ENCODE assay signal across 16 cellular contexts in the genomic region with DNA sequence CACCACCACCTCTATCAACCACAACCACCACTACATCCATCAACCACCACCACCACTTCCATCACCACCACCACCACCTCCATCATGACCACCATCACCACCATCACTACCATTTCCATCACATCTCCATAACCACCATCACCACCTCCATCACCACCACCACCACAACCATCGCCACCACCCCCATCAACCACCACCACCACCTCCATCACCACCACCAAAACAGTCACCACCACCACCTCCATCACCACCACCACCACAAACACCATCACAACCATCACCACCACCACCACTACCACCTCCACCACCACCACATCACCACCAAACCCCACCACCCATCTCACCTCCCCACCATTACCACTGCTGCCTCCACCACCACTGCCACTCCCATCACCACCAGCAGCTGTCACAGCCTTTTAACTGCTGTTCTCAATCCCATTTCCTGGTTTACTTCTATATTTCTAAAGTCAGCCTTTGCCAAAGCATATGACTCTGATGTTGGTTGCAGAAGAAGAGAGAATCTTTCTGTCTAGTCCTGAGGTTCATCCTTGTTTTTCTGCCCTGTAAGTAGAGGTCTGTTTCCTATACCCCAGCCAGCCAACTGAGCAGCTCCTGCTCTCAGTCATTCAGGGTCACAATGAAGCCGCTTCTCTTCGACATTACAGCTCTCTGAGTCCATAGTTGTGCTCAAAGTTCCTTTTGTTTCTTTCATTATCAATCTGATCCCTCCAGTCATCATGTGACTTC. TPM values are rescaled to one million over a fixed set of nuclear protein-coding genes. Genes with fewer than 3 reads are reported as not detected.
DNase-seq lines count a peak whose midpoint lies in the region; ATAC-seq and TF ChIP-seq lines count a peak whose summit lies in the region.
"Had no signal": no experiment of that assay in that cellular context is flagged by ENCODE, and none has a peak within 500 bp of the region (broad histone marks: within the 10 kb centered on the region; RNA-seq: fewer than 3 reads in every experiment).

No MANE protein-coding gene starts in this region.

- H3K36me3 ChIP-seq in CD4-positive, CD25-positive, alpha-beta regulatory T cell (ENCODE audit: control insufficient read depth, insufficient read depth, low read length) = no peaks in the 10 kb centered on the region
- H3K36me3 ChIP-seq in IMR-90 (ENCODE audit: control insufficient read depth, insufficient read depth, low read length) = no peaks in the 10 kb centered on the region
- H3K36me3 ChIP-seq in endodermal cell (ENCODE audit: control insufficient read depth, insufficient read depth, low read length) = no peaks in the 10 kb centered on the region
- H3K36me3 ChIP-seq: vagina had no signal

- H2BK15ac ChIP-seq in IMR-90 (ENCODE audit: low read depth, low read length) = peak overlapping the region; percentile 88; the same call in 2 of the 3 replicates

- no peak for ATAC-seq in CD4-positive, CD25-positive, alpha-beta regulatory T cell (ENCODE audit: low read depth in 2 of 2)
- no peak for ATAC-seq in IMR-90 (ENCODE audit: low read depth)
- ATAC-seq in natural killer cell = peak; percentile 24 to 54 (median 50)
- ATAC-seq: esophagus mucosa had no signal

- H3K9me1 ChIP-seq in IMR-90 (ENCODE audit: insufficient read depth, low read length) = peaks cover 6% of the 10 kb centered on the region; the same call in 1 of the 2 replicates

- dilution Hi-C loops in IMR-90 (cut with HindIII; ENCODE audit: low sequenced_read_pairs, unreplicated experiment) = no loop called here

- TF ChIP-seq CTCF in IMR-90 (conservative IDR thresholded peaks at IDR 0.05; ENCODE audit: low read depth, low read length) = no peak
- no peak for TF ChIP-seq CTCF in natural killer cell (IDR thresholded peaks at IDR 0.05)
- no peak for TF ChIP-seq CTCF in endodermal cell (conservative IDR thresholded peaks at IDR 0.05)

- intact Hi-C loops in IMR-90 (cut with micrococcal nuclease) = no loop called here
- intact Hi-C loops in natural killer cell (cut with micrococcal nuclease) = loop anchor here (5.0 kb wide), 1 partner anchor 173 kb away; a partner anchor contains a TSS

- H2AFZ ChIP-seq in IMR-90 (replicated peaks; ENCODE audit: low read length, poor library complexity) = peak overlapping the region; percentile 29

- H3K4ac ChIP-seq in IMR-90 (ENCODE audit: low read depth, low read length) = peak overlapping the region; percentile 57

- peaks cover 22% of the 10 kb centered on the region for H3K27me3 Mint-ChIP-seq in CD4-positive, CD25-positive, alpha-beta regulatory T cell
- H3K27me3 Mint-ChIP-seq in activated naive CD8-positive, alpha-beta T cell treated with anti-CD3 and anti-CD28 coated beads for 36 hours = peaks cover 34% of the 10 kb centered on the region
- peaks cover 0 to 12% of the 10 kb centered on the region in 2 donors for H3K27me3 Mint-ChIP-seq in natural killer cell (ENCODE audit: low read depth in 2 of 2)
- no peaks in the 10 kb centered on the region for H3K27me3 Mint-ChIP-seq in endodermal cell (ENCODE audit: insufficient read depth)

- in situ Hi-C loops in IMR-90 (cut with MboI; ENCODE audit: low sequenced_read_pairs) = no loop called here

- H3K27me3 ChIP-seq in CD4-positive, CD25-positive, alpha-beta regulatory T cell (ENCODE audit: control insufficient read depth, insufficient read depth, low read length) = peaks cover 2% of the 10 kb centered on the region
- H3K27me3 ChIP-seq in IMR-90 (ENCODE audit: control insufficient read depth, insufficient read depth, low read length) = no peaks in the 10 kb centered on the region
- no peaks in the 10 kb centered on the region for H3K27me3 ChIP-seq in endodermal cell (ENCODE audit: control insufficient read depth, insufficient read depth, low read length, poor library complexity, severe bottlenecking)
- H3K27me3 ChIP-seq: vagina had no signal

- BruUV-seq in IMR-90 (replicated peaks; lab: Mats Ljungman, UMichigan) = no TSS peak

- no peak overlapping the region for H3K27ac ChIP-seq in CD4-positive, CD25-positive, alpha-beta regulatory T cell (ENCODE audit: insufficient read depth, low read length, poor library complexity, severe bottlenecking)
- H3K27ac ChIP-seq in IMR-90 (ENCODE audit: insufficient read depth, low read length) (no peak overlapping the region), endodermal cell (ENCODE audit: low read depth, low read length) (no peak overlapping the region)
- H3K27ac ChIP-seq: vagina, VCaP had no signal

- peak overlapping the region in 1 of 3 donors; percentile 58 for H3K27ac Mint-ChIP-seq in CD4-positive, CD25-positive, alpha-beta regulatory T cell
- H3K27ac Mint-ChIP-seq in activated naive CD8-positive, alpha-beta T cell treated with anti-CD3 and anti-CD28 coated beads for 36 hours = peak overlapping the region; percentile 18
- H3K27ac Mint-ChIP-seq in natural killer cell (peak overlapping the region; percentile 73 to 83), endodermal cell (no peak overlapping the region)

- H3K36me3 Mint-ChIP-seq in CD4-positive, CD25-positive, alpha-beta regulatory T cell = no peaks in the 10 kb centered on the region
- peaks cover 5% of the 10 kb centered on the region for H3K36me3 Mint-ChIP-seq in activated naive CD8-positive, alpha-beta T cell treated with anti-CD3 and anti-CD28 coated beads for 36 hours
- H3K36me3 Mint-ChIP-seq in natural killer cell = no peaks in the 10 kb centered on the region
- no peaks in the 10 kb centered on the region for H3K36me3 Mint-ChIP-seq in endodermal cell (ENCODE audit: low read depth)

- H3K79me1 ChIP-seq in IMR-90 (ENCODE audit: low read depth in 1 of 2, low read length in 2 of 2) = no peaks in the 10 kb centered on the region; a peak in 1 of 4 replicates

- no peaks in the 10 kb centered on the region for H3K4me1 ChIP-seq in CD4-positive, CD25-positive, alpha-beta regulatory T cell (ENCODE audit: control insufficient read depth, insufficient read depth, low read length, poor library complexity, severe bottlenecking)
- H3K4me1 ChIP-seq in IMR-90 (ENCODE audit: control insufficient read depth, insufficient read depth, low read length) (peaks cover 13% of the 10 kb centered on the region), endodermal cell (ENCODE audit: control insufficient read depth, insufficient read depth, low read length) (no peaks in the 10 kb centered on the region)
- H3K4me1 ChIP-seq: vagina had no signal

- peak overlapping the region; percentile 100 for H2BK5ac ChIP-seq in IMR-90 (ENCODE audit: low read depth, low read length, poor library complexity, severe bottlenecking)

- no peak for TF ChIP-seq RAD21 in IMR-90 (IDR thresholded peaks at IDR 0.05; ENCODE audit: low read length)

- H3K9me3 ChIP-seq in CD4-positive, CD25-positive, alpha-beta regulatory T cell (ENCODE audit: control insufficient read depth in 2 of 2, low read length in 2 of 2) = no peaks in the 10 kb centered on the region
- H3K9me3 ChIP-seq in IMR-90 (ENCODE audit: control insufficient read depth, insufficient read depth, low read length) = no peaks in the 10 kb centered on the region
- H3K9me3 ChIP-seq in endodermal cell (ENCODE audit: control insufficient read depth, low read length) = no peaks in the 10 kb centered on the region
- H3K9me3 ChIP-seq: vagina had no signal

- no peak overlapping the region for H3K56ac ChIP-seq in IMR-90 (ENCODE audit: extremely low read depth, insufficient read depth, low read length)

- H2BK120ac ChIP-seq in IMR-90 (ENCODE audit: low read depth, low read length) = peak overlapping the region; percentile 79

- no peaks in the 10 kb centered on the region; the same call in 1 of the 2 replicates for H4K20me1 ChIP-seq in IMR-90 (ENCODE audit: insufficient read depth, low read length)

- no peak overlapping the region for H2AK9ac ChIP-seq in IMR-90 (replicated peaks; ENCODE audit: low read depth, low read length, poor library complexity)

- CTCF ChIA-PET in IMR-90 (lab: Yijun Ruan, JAX) = interaction anchor here (1.2 kb wide), 1 partner anchor 93 kb away, joined by 4 read pairs; no protein-coding TSS in a partner anchor

- peak overlapping the region; percentile 43 to 80 (median 57) for H3K4me3 Mint-ChIP-seq in CD4-positive, CD25-positive, alpha-beta regulatory T cell
- peak overlapping the region; percentile 43 for H3K4me3 Mint-ChIP-seq in activated naive CD8-positive, alpha-beta T cell treated with anti-CD3 and anti-CD28 coated beads for 36 hours
- H3K4me3 Mint-ChIP-seq in natural killer cell (peak overlapping the region; percentile 62), endodermal cell (no peak overlapping the region)

- peaks cover 0 to 5% (median 0%) of the 10 kb centered on the region in 7 donors for H3K9me3 Mint-ChIP-seq in CD4-positive, CD25-positive, alpha-beta regulatory T cell
- H3K9me3 Mint-ChIP-seq in activated naive CD8-positive, alpha-beta T cell treated with anti-CD3 and anti-CD28 coated beads for 36 hours = peaks cover 7% of the 10 kb centered on the region
- H3K9me3 Mint-ChIP-seq in natural killer cell = peaks cover 6 to 7% of the 10 kb centered on the region in 2 donors
- no peaks in the 10 kb centered on the region for H3K9me3 Mint-ChIP-seq in endodermal cell

- POLR2A ChIA-PET in IMR-90 (lab: Charles Lee; ENCODE audit: unreplicated experiment) = no interaction called here

- peaks cover 0 to 16% (median 11%) of the 10 kb centered on the region in 4 donors for H3K4me1 Mint-ChIP-seq in CD4-positive, CD25-positive, alpha-beta regulatory T cell
- H3K4me1 Mint-ChIP-seq in activated naive CD8-positive, alpha-beta T cell treated with anti-CD3 and anti-CD28 coated beads for 36 hours = peaks cover 13% of the 10 kb centered on the region
- H3K4me1 Mint-ChIP-seq in natural killer cell (peaks cover 12 to 16% of the 10 kb centered on the region in 2 donors), endodermal cell (no peaks in the 10 kb centered on the region)

- H4K5ac ChIP-seq in IMR-90 (ENCODE audit: low read depth, low read length) = peak overlapping the region; percentile 78; the same call in 1 of the 2 replicates

- H3K9ac ChIP-seq in IMR-90 (ENCODE audit: low read depth, low read length) (no peak overlapping the region), endodermal cell (ENCODE audit: extremely low read depth, low read length, poor library complexity, severe bottlenecking) (no peak overlapping the region)

- peak overlapping the region; percentile 70; the same call in 1 of the 2 replicates for H4K91ac ChIP-seq in IMR-90 (ENCODE audit: insufficient read depth, low read depth, low read length)

- H4K8ac ChIP-seq in IMR-90 (ENCODE audit: low read depth in 2 of 2, low read length in 2 of 2) = peak overlapping the region; percentile 29 to 43; a peak in 2 of 4 replicates

- H3K4me2 ChIP-seq in IMR-90 (ENCODE audit: low read depth, low read length) = no peak overlapping the region

- peak overlapping the region; percentile 70 for H3K4me3 ChIP-seq in CD4-positive, CD25-positive, alpha-beta regulatory T cell (ENCODE audit: low read depth, low read length)
- H3K4me3 ChIP-seq in IMR-90 (ENCODE audit: insufficient read depth, low read depth, low read length) (no peak overlapping the region), endodermal cell (ENCODE audit: low read length) (no peak overlapping the region)
- H3K4me3 ChIP-seq: vagina had no signal

- peak overlapping the region; percentile 86 for H3K18ac ChIP-seq in IMR-90 (ENCODE audit: low read depth, low read length)

- WGBS in IMR-90 (ENCODE audit: extremely low coverage in 2 of 2, insufficient read length in 1 of 2), 2 experiments = 95% methylated on average over 2 of the region's 3 CpGs; no CpG with 5 or more reads in 1 of the 2 experiments
- 92% methylated on average over 2 of the region's 3 CpGs; no CpG with 5 or more reads in 1 of the 2 experiments for WGBS in endodermal cell (ENCODE audit: insufficient coverage in 1 of 2, insufficient read length in 1 of 2), 2 experiments

- peak in 1 of 3 donors; percentile 12 for DNase-seq in CD4-positive, CD25-positive, alpha-beta regulatory T cell
- DNase-seq in IMR-90 (no peak), natural killer cell (peak; percentile 27), NCI-H69 (lab: John Stamatoyannopoulos, UW) (no peak), endodermal cell (no peak), NOMO-1 treated with dmso at 0.1 percent for 144 hours (lab: John Stamatoyannopoulos, UW; ENCODE audit: unreplicated experiment) (no peak)
- no peak for DNase-seq in activated naive CD8-positive, alpha-beta T cell treated with anti-CD3 and anti-CD28 coated beads for 36 hours
- DNase-seq: anterior cingulate cortex, cortex of kidney, kidney, midbrain, NCI-H510A had no signal

- TF ChIP-seq POLR2A in IMR-90 (IDR thresholded peaks at IDR 0.05; ENCODE audit: low read depth, low read length) = no peak

- H2BK20ac ChIP-seq in IMR-90 (ENCODE audit: low read depth, low read length) = peak overlapping the region; percentile 41

- H2AK5ac ChIP-seq in IMR-90 (ENCODE audit: low read depth, low read length) = peak overlapping the region; percentile 99

- H3K14ac ChIP-seq in IMR-90 (replicated peaks; ENCODE audit: low read depth, low read length) = peak overlapping the region; percentile 5; the same call in 1 of the 2 replicates

- H3K23ac ChIP-seq in IMR-90 (ENCODE audit: low read depth, low read length) = no peak overlapping the region

RNA-seq across cellular contexts. Expression of a gene that starts 14.0 kb away (rescaled TPM):
- total RNA-seq in CD4-positive, CD25-positive, alpha-beta regulatory T cell = not detected
- under 1 TPM in 3 of 4 donors, not detected in 1; 0.12 to 0.48 (median 0.18) TPM for polyA plus RNA-seq in CD4-positive, CD25-positive, alpha-beta regulatory T cell
- total RNA-seq in IMR-90 (2012; rRNA removed) = under 0.01 and 0.18 TPM in 2 replicates
- polyA plus RNA-seq in IMR-90 (2012; rRNA removed) = 0.10 and 0.74 TPM in 2 replicates
- 0.33 and 0.42 TPM in 2 replicates for polyA plus RNA-seq in IMR-90 (2012; cell fraction: cytosol; rRNA removed)
- 0.50 and 1.2 TPM in 2 replicates for polyA plus RNA-seq in IMR-90 (2012; cell fraction: nucleus; rRNA removed; ENCODE audit: low replicate concordance)
- total RNA-seq in activated naive CD8-positive, alpha-beta T cell treated with anti-CD3 and anti-CD28 coated beads for 36 hours = not detected
- 1 to 10 TPM in 1 of 3 donors, under 1 TPM in 2; 0.35 to 1.2 (median 0.40) TPM for total RNA-seq in natural killer cell
- total RNA-seq in endodermal cell = 1 to 10 TPM in 1 of 2 donors, under 1 TPM in 1; 0.57 to 1.7 TPM
- 0.89 TPM for polyA plus RNA-seq in endodermal cell (2013, experiment 1 of 2)
- polyA plus RNA-seq in endodermal cell (2013, experiment 2 of 2) = 0.87 TPM
- total RNA-seq: esophagus mucosa, skeletal muscle tissue had no signal

Comparison
In these comparisons a context has a peak if more than half of its experiments do, and no peak if none do; other contexts are left out.
1. ATAC-seq: peak in natural killer cell (3 of 3); none in CD4-positive, CD25-positive, alpha-beta regulatory T cell (0 of 2) and IMR-90 (single experiment).